Comparison of ENCODE assay signal across 1 cellular context in genomic region chr20:17934141-17934862, GRCh38.
TF ChIP-seq lines count a peak whose summit lies in the region.

No MANE protein-coding gene starts in this region.

TF ChIP-seq in HepG2, 621 proteins besides CTCF, POLR2A, EP300 and RAD21 (continues in another document):
- TF ChIP-seq ZMAT5 (CRISPR knock-in tag; IDR thresholded peaks at IDR 0.05; ENCODE audit: borderline replicate concordance, low read depth) (no peak), ZNF780A (CRISPR knock-in tag; IDR thresholded peaks at IDR 0.05) (no peak), YY1 (IDR thresholded peaks at IDR 0.05; ENCODE audit: insufficient read depth, insufficient replicate concordance, low read depth, low read length) (no peak), NFE2 (CRISPR knock-in tag; IDR thresholded peaks at IDR 0.05) (no peak), MEIS2 (CRISPR knock-in tag; IDR thresholded peaks at IDR 0.05) (no peak), ZBTB42 (CRISPR knock-in tag; IDR thresholded peaks at IDR 0.05) (no peak; the same call in 1 of the 2 replicates), RORA (CRISPR knock-in tag; IDR thresholded peaks at IDR 0.05) (0 out of 2 replicates have a peak, but pooled peaks have one; percentile 40), ZNF331 (CRISPR knock-in tag; IDR thresholded peaks at IDR 0.05) (0 out of 2 replicates have a peak, but pooled peaks have one; percentile 2), SUZ12 (IDR thresholded peaks at IDR 0.05; ENCODE audit: low read depth, low read length) (no peak), ZNF761 (CRISPR knock-in tag; conservative IDR thresholded peaks at IDR 0.05) (no peak), NONO (IDR thresholded peaks at IDR 0.05) (no peak), NONO (CRISPR knock-in tag; conservative IDR thresholded peaks at IDR 0.05) (no peak), ZXDC (CRISPR knock-in tag; IDR thresholded peaks at IDR 0.05) (0 out of 2 replicates have a peak, but pooled peaks have one; percentile 33), KDM2A (CRISPR knock-in tag; IDR thresholded peaks at IDR 0.05; ENCODE audit: borderline replicate concordance, low read depth) (no peak), HHEX (CRISPR knock-in tag; IDR thresholded peaks at IDR 0.05) (no peak), E2F5 (CRISPR knock-in tag; conservative IDR thresholded peaks at IDR 0.05) (no peak), ZNF883 (CRISPR knock-in tag; IDR thresholded peaks at IDR 0.05; ENCODE audit: not compliant biosample characterization) (peak; percentile 22), ZBED4 (CRISPR knock-in tag; IDR thresholded peaks at IDR 0.05; ENCODE audit: borderline replicate concordance) (no peak), RARA (CRISPR knock-in tag; IDR thresholded peaks at IDR 0.05) (0 out of 2 replicates have a peak, but pooled peaks have one; percentile 0), NFE2L2 (IDR thresholded peaks at IDR 0.05; ENCODE audit: low read length) (no peak), TRIM24 (CRISPR knock-in tag; IDR thresholded peaks at IDR 0.05) (no peak), RARG (CRISPR knock-in tag; IDR thresholded peaks at IDR 0.05; ENCODE audit: low read depth) (no peak), ZNF574 (CRISPR knock-in tag; IDR thresholded peaks at IDR 0.05) (no peak), ZNF530 (CRISPR knock-in tag; IDR thresholded peaks at IDR 0.05; ENCODE audit: low read depth) (0 out of 2 replicates have a peak, but pooled peaks have one; percentile 23), PHF21A (CRISPR knock-in tag; IDR thresholded peaks at IDR 0.05) (0 out of 2 replicates have a peak, but pooled peaks have one; percentile 22), MAFK (conservative IDR thresholded peaks at IDR 0.05 in 1 of 2, IDR thresholded peaks at IDR 0.05 in 1 of 2; ENCODE audit: low read length in 2 of 2) (peak; percentile 58 to 70), LCORL (IDR thresholded peaks at IDR 0.05) (no peak), LCORL (CRISPR knock-in tag; IDR thresholded peaks at IDR 0.05) (0 out of 2 replicates have a peak, but pooled peaks have one; percentile 13), HMGA1 (CRISPR knock-in tag; conservative IDR thresholded peaks at IDR 0.05) (no peak), ZNF543 (CRISPR knock-in tag; IDR thresholded peaks at IDR 0.05) (no peak), MEIS1 (CRISPR knock-in tag; IDR thresholded peaks at IDR 0.05; ENCODE audit: borderline replicate concordance) (no peak), KAT7 (CRISPR knock-in tag; IDR thresholded peaks at IDR 0.05; ENCODE audit: borderline replicate concordance) (no peak), POGK (CRISPR knock-in tag; conservative IDR thresholded peaks at IDR 0.05) (0 out of 2 replicates have a peak, but pooled peaks have one; percentile 21), ELK4 (CRISPR knock-in tag; IDR thresholded peaks at IDR 0.05; ENCODE audit: borderline replicate concordance) (no peak), KAT2B (IDR thresholded peaks at IDR 0.05; ENCODE audit: borderline replicate concordance, low read depth, low read length) (no peak), ZFX (CRISPR knock-in tag; IDR thresholded peaks at IDR 0.05; ENCODE audit: low read depth) (no peak), ZNF605 (CRISPR knock-in tag; IDR thresholded peaks at IDR 0.05) (no peak), ZBTB37 (CRISPR knock-in tag; IDR thresholded peaks at IDR 0.05) (no peak)
- TF ChIP-seq, protein P1, sequence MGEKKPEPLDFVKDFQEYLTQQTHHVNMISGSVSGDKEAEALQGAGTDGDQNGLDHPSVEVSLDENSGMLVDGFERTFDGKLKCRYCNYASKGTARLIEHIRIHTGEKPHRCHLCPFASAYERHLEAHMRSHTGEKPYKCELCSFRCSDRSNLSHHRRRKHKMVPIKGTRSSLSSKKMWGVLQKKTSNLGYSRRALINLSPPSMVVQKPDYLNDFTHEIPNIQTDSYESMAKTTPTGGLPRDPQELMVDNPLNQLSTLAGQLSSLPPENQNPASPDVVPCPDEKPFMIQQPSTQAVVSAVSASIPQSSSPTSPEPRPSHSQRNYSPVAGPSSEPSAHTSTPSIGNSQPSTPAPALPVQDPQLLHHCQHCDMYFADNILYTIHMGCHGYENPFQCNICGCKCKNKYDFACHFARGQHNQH (CRISPR knock-in tag; IDR thresholded peaks at IDR 0.05), result no peak
- TF ChIP-seq, protein P2, sequence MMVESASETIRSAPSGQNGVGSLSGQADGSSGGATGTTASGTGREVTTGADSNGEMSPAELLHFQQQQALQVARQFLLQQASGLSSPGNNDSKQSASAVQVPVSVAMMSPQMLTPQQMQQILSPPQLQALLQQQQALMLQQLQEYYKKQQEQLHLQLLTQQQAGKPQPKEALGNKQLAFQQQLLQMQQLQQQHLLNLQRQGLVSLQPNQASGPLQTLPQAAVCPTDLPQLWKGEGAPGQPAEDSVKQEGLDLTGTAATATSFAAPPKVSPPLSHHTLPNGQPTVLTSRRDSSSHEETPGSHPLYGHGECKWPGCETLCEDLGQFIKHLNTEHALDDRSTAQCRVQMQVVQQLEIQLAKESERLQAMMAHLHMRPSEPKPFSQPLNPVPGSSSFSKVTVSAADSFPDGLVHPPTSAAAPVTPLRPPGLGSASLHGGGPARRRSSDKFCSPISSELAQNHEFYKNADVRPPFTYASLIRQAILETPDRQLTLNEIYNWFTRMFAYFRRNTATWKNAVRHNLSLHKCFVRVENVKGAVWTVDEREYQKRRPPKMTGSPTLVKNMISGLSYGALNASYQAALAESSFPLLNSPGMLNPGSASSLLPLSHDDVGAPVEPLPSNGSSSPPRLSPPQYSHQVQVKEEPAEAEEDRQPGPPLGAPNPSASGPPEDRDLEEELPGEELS (CRISPR knock-in tag; IDR thresholded peaks at IDR 0.05), result no peak
